Comparison of ENCODE assay signal across 8 cellular contexts in genomic region chr10:86535057-86535882, GRCh38. TPM values are rescaled to one million over a fixed set of nuclear protein-coding genes. Genes with fewer than 3 reads are reported as not detected.
DNase-seq lines count a peak whose midpoint lies in the region; ATAC-seq lines count a peak whose summit lies in the region.

No MANE protein-coding gene starts in this region.

- H3K4me1 Mint-ChIP-seq in activated naive CD8-positive, alpha-beta T cell treated with anti-CD3 and anti-CD28 coated beads, Interleukin-2, amount 10 ng/mL, durations not matched to agents 7 days and 5 days: peaks cover 22% of the 10 kb centered on the region

- POLR2A ChIA-PET in activated naive CD8-positive, alpha-beta T cell treated with anti-CD3 and anti-CD28 coated beads, Interleukin-2, amount 10 ng/mL, durations not matched to agents 7 days and 5 days (lab: Charles Lee): interaction anchor here (0.5 to 1.3 kb wide), 4 partner anchors 11 to 136 kb away, joined by 3 to 7 read pairs (median 4); no protein-coding TSS in a partner anchor

- no peaks in the 10 kb centered on the region for H3K27me3 Mint-ChIP-seq in activated naive CD8-positive, alpha-beta T cell treated with anti-CD3 and anti-CD28 coated beads, Interleukin-2, amount 10 ng/mL, durations not matched to agents 7 days and 5 days

- ATAC-seq in GM18511 (IDR thresholded peaks at IDR 0.05; ENCODE audit: unreplicated experiment) (peak; percentile 55), left ventricle myocardium superior (peak; percentile 98), GM18870 (IDR thresholded peaks at IDR 0.05; ENCODE audit: unreplicated experiment) (no peak), GM21825 (IDR thresholded peaks at IDR 0.05; ENCODE audit: unreplicated experiment) (no peak)
- ATAC-seq in activated naive CD8-positive, alpha-beta T cell treated with anti-CD3 and anti-CD28 coated beads, Interleukin-2, amount 10 ng/mL, durations not matched to agents 7 days and 5 days (ENCODE audit: low read depth): no peak

- H3K9me3 Mint-ChIP-seq in activated naive CD8-positive, alpha-beta T cell treated with anti-CD3 and anti-CD28 coated beads, Interleukin-2, amount 10 ng/mL, durations not matched to agents 7 days and 5 days: peaks cover 2% of the 10 kb centered on the region

- no peaks in the 10 kb centered on the region for H3K36me3 Mint-ChIP-seq in activated naive CD8-positive, alpha-beta T cell treated with anti-CD3 and anti-CD28 coated beads, Interleukin-2, amount 10 ng/mL, durations not matched to agents 7 days and 5 days

- peak; percentile 90 for DNase-seq in HuH-7 (ENCODE audit: low spot score)
- DNase-seq in activated naive CD8-positive, alpha-beta T cell treated with anti-CD3 and anti-CD28 coated beads, Interleukin-2, amount 10 ng/mL, durations not matched to agents 7 days and 5 days: no peak
- peak; percentile 94 for DNase-seq in left ventricle myocardium superior
- peak; percentile 38 for DNase-seq in renal cortical epithelial cell (ENCODE audit: low read depth)
- no peak for DNase-seq in NCI-H1048 (lab: John Stamatoyannopoulos, UW)

- intact Hi-C loops in left ventricle myocardium superior (cut with micrococcal nuclease): no loop called here

- peak overlapping the region; percentile 48 for H3K4me3 Mint-ChIP-seq in activated naive CD8-positive, alpha-beta T cell treated with anti-CD3 and anti-CD28 coated beads, Interleukin-2, amount 10 ng/mL, durations not matched to agents 7 days and 5 days

- no peak overlapping the region for H3K27ac Mint-ChIP-seq in activated naive CD8-positive, alpha-beta T cell treated with anti-CD3 and anti-CD28 coated beads, Interleukin-2, amount 10 ng/mL, durations not matched to agents 7 days and 5 days

RNA-seq across cellular contexts. Expression of gene WAPL, which starts 13.7 kb away (rescaled TPM):
- total RNA-seq in activated naive CD8-positive, alpha-beta T cell treated with anti-CD3 and anti-CD28 coated beads, Interleukin-2, amount 10 ng/mL, durations not matched to agents 7 days and 5 days: 10 to 100 TPM; 47.9 to 52.9 TPM
- total RNA-seq in left ventricle myocardium superior: 22.2 TPM
- 53.1 and 72.5 TPM in 2 replicates for total RNA-seq in renal cortical epithelial cell

Comparison
In these comparisons a context has a peak if more than half of its experiments do, and no peak if none do; other contexts are left out.
1. ATAC-seq: peak in GM18511 (single experiment) and left ventricle myocardium superior (single experiment); none in activated naive CD8-positive, alpha-beta T cell treated with anti-CD3 and anti-CD28 coated beads, Interleukin-2, amount 10 ng/mL, durations not matched to agents 7 days and 5 days (single experiment), GM18870 (single experiment) and GM21825 (single experiment).
2. DNase-seq: peak in HuH-7 (single experiment), left ventricle myocardium superior (single experiment) and renal cortical epithelial cell (single experiment); none in activated naive CD8-positive, alpha-beta T cell treated with anti-CD3 and anti-CD28 coated beads, Interleukin-2, amount 10 ng/mL, durations not matched to agents 7 days and 5 days (single experiment) and NCI-H1048 (single experiment).